8 cellular contexts compared by ENCODE assay signal in the genomic region with DNA sequence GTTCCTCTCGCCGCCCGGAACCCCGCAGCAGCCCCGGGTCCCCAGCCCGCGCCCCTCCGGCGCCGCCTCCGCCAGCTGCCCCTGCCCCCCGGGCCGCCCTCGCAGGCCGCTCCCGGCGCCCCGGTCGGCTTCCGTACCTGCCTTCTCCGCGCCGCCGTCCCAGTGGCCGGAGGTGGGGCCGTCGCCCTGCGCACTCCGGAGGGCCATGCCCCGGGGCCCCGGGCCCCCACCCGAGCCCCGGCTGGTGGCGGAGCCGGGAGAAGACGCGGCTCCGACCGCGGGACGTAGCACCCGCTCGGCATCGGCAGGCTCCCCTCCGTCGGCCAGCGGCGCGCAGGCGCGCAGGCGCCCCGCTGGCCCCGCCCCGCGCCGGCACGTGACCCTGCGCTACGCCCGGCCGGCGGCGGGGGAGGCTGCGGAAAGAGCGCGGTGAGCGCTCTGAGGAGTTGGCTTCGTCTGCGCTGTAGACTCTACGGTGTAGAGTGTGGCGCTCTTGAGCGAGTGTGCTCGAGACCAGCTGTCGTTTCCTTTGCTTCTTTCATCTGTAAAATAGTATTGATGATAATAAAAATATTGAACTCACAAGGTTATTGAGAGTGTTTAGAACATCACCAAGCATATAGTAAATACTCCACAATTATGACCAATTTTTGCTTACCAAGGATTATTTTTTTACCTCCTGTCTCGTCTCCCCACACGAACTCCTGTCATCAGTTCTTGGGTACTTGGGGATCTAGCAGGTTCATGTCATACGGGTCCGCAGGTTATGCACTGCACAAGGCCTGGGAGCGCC.
A peak's percentile ranks its signal among the peaks of the same experiment; 100 is the strongest.
DNase-seq lines count a peak whose midpoint lies in the region; ATAC-seq and TF ChIP-seq lines count a peak whose summit lies in the region.

TBC1D20 (minus strand) TSS at position 335 of the 793 bp plus-strand sequence; CDS start at position 207, 128 bp downstream.

- ATAC-seq in GM19351 (IDR thresholded peaks at IDR 0.05; ENCODE audit: unreplicated experiment) (peak; percentile 87), HG03520 (IDR thresholded peaks at IDR 0.05; ENCODE audit: unreplicated experiment) (peak; percentile 82)

- peak within 1 kb of the TSS; percentile 98 for H3K4me3 ChIP-seq in coronary artery

- peak; percentile 27 for TF ChIP-seq CTCF in C4-2B (conservative IDR thresholded peaks at IDR 0.05)
- no peak for TF ChIP-seq CTCF in coronary artery (IDR thresholded peaks at IDR 0.05)

- H3K27ac ChIP-seq in C4-2B (peak within 1 kb of the TSS; percentile 85), coronary artery (peak within 1 kb of the TSS; percentile 82 to 98)

- DNase-seq in NCI-H526 (lab: John Stamatoyannopoulos, UW) (peak; percentile 61 to 97), coronary artery (ENCODE audit: low spot score) (peak; percentile 83), left kidney (ENCODE audit: low read depth, low spot score) (peak; percentile 96)
- peak; percentile 88 for DNase-seq in activated CD4-positive, alpha-beta T cell treated with anti-CD3 and anti-CD28 coated beads for 48 hours
- peak; percentile 85 to 86 for DNase-seq in stimulated activated CD4-positive, alpha-beta T cell treated with anti-CD3 and anti-CD28 coated beads, Interleukin-2, amount 100 ng/mL, for 24 hours

Comparison
In these comparisons a context has a peak if more than half of its experiments do, and no peak if none do; other contexts are left out.
1. Peak in every context shown above with its lines: DNase-seq, ATAC-seq, H3K4me3 ChIP-seq and H3K27ac ChIP-seq.